Comparison of ENCODE assay signal across 36 cellular contexts in the genomic region with DNA sequence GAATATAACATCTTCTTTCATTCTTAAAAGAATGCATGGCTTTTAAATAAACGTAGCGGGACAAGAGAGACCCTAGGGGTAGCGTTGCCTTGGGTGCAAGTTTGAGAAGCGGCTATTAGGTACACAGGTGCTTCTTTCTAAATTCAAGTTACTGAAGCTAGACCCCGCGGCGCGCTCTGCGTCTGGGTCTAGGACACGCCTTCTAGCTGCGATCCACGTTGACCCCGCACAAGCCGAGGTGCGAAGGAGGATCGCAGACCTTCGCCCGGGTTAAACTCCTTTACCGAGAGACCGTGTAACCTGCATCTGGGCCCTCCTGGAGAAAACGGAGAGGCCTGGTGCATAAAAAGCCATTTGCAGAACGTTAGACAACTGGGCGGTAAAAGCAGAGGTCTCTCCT. TPM values are rescaled to one million over a fixed set of nuclear protein-coding genes. Genes with fewer than 3 reads are reported as not detected.
"Had no signal": no experiment of that assay in that cellular context is flagged by ENCODE, and none has a peak within 500 bp of the region (broad histone marks: within the 10 kb centered on the region; RNA-seq: fewer than 3 reads in every experiment).

No MANE protein-coding gene starts in this region.

- H3K27me3 Mint-ChIP-seq: progenitor cell of endocrine pancreas had no signal

- H3K9me3 Mint-ChIP-seq: immature natural killer cell; mesothelial cell of epicardium; naive B cell; natural killer cell; neural progenitor cell; stimulated activated memory B cell treated with anti-CD40 and anti-IgM and Interleukin-4, amounts not matched to agents 10 μg/mL and 1 μg/mL and 100 μg/mL, for 72 hours; stimulated activated naive CD8-positive, alpha-beta T cell treated with anti-CD3 and anti-CD28 coated beads, Interleukin-15, amount 100 ng/mL, for 72 hours had no signal

- H3K9me3 ChIP-seq: left lung, neutrophil, ovary, sigmoid colon, thyroid gland, transverse colon, upper lobe of right lung had no signal

- H3K4me1 ChIP-seq: left lung, neural progenitor cell, transverse colon, upper lobe of right lung had no signal

- H3K27ac ChIP-seq: left lung, neural progenitor cell, neutrophil, ovary, sigmoid colon, thyroid gland, transverse colon, upper lobe of right lung had no signal

- H3K27ac Mint-ChIP-seq: immature natural killer cell; mesothelial cell of epicardium; naive B cell; natural killer cell; nephron progenitor cell; neural progenitor cell; progenitor cell of endocrine pancreas; stimulated activated memory B cell treated with anti-CD40 and anti-IgM and Interleukin-4, amounts not matched to agents 10 μg/mL and 1 μg/mL and 100 μg/mL, for 72 hours; stimulated activated naive CD8-positive, alpha-beta T cell treated with anti-CD3 and anti-CD28 coated beads, Interleukin-15, amount 100 ng/mL, for 72 hours had no signal

- H2AFZ ChIP-seq: neural progenitor cell had no signal

- H3K4me3 ChIP-seq: left lung, lung, neural progenitor cell, ovary, smooth muscle cell, thyroid gland had no signal

- FAIRE-seq: islet of Langerhans, urothelium cell line had no signal

- H3K9ac ChIP-seq: neural progenitor cell had no signal

- H3K36me3 ChIP-seq: left lung, neural progenitor cell, neutrophil, ovary, sigmoid colon, thyroid gland, transverse colon, upper lobe of right lung had no signal

- H3K4me3 Mint-ChIP-seq: immature natural killer cell; mesothelial cell of epicardium; naive B cell; natural killer cell; nephron progenitor cell; neural progenitor cell; stimulated activated memory B cell treated with anti-CD40 and anti-IgM and Interleukin-4, amounts not matched to agents 10 μg/mL and 1 μg/mL and 100 μg/mL, for 72 hours; stimulated activated naive CD8-positive, alpha-beta T cell treated with anti-CD3 and anti-CD28 coated beads, Interleukin-15, amount 100 ng/mL, for 72 hours had no signal

- H3K4me2 ChIP-seq: neural progenitor cell, smooth muscle cell had no signal

- H3K27me3 ChIP-seq: neural progenitor cell, ovary, thyroid gland had no signal

- DNase-seq: head of caudate nucleus; hypothalamus; immature natural killer cell; left cardiac atrium; mesendoderm; naive B cell; natural killer cell; nephron progenitor cell; occipital lobe; ovary; sigmoid colon; stimulated activated CD4-positive, alpha-beta T cell treated with anti-CD3 and anti-CD28 coated beads, Interleukin-1b, Interleukin-23, amount 100 ng/mL, for 48 hours; stimulated activated CD4-positive, alpha-beta T cell treated with anti-CD3 and anti-CD28 coated beads, Interleukin-2, amount 100 ng/mL, for 48 hours; stimulated activated CD4-positive, alpha-beta T cell treated with anti-CD3 and anti-CD28 coated beads, Interleukin-4, amount 100 ng/mL, for 4 hours; stimulated activated naive CD4-positive, alpha-beta T cell treated with Interleukin-2 at 50 U/mL for 16 hours; stimulated activated naive CD8-positive, alpha-beta T cell treated with anti-CD3 and anti-CD28 coated beads, Interleukin-15, amount 100 ng/mL, for 72 hours; transverse colon had no signal

- H3K36me3 Mint-ChIP-seq: mesothelial cell of epicardium; naive B cell; neural progenitor cell; stimulated activated memory B cell treated with anti-CD40 and anti-IgM and Interleukin-4, amounts not matched to agents 10 μg/mL and 1 μg/mL and 100 μg/mL, for 72 hours had no signal

- ATAC-seq: left cardiac atrium, natural killer cell had no signal

- H3K4me1 Mint-ChIP-seq: immature natural killer cell; natural killer cell; stimulated activated memory B cell treated with anti-CD40 and anti-IgM and Interleukin-4, amounts not matched to agents 10 μg/mL and 1 μg/mL and 100 μg/mL, for 72 hours had no signal

RNA-seq across cellular contexts. Expression of a gene that starts 25.5 kb away (rescaled TPM):
- total RNA-seq: kidney epithelial cell, left cardiac atrium, left lung, liver, lung, mesothelial cell of epicardium, mononuclear cell, natural killer cell, occipital lobe, ovary, progenitor cell of endocrine pancreas, pulmonary artery endothelial cell, renal cortical epithelial cell, right cardiac atrium, sigmoid colon, smooth muscle cell, temporal lobe, thyroid gland, transverse colon, upper lobe of right lung had no signal
- polyA plus RNA-seq: liver, lung, ovary, sigmoid colon, smooth muscle cell had no signal
